11 cellular contexts compared by ENCODE assay signal in genomic region chr14:73833530-73834257, GRCh38. TPM values are rescaled to one million over a fixed set of nuclear protein-coding genes. Genes with fewer than 3 reads are reported as not detected.
A peak's percentile ranks its signal among the peaks of the same experiment; 100 is the strongest.
DNase-seq lines count a peak whose midpoint lies in the region; ATAC-seq and TF ChIP-seq lines count a peak whose summit lies in the region.
"Had no signal": no experiment of that assay in that cellular context is flagged by ENCODE, and none has a peak within 500 bp of the region (broad histone marks: within the 10 kb centered on the region; RNA-seq: fewer than 3 reads in every experiment).

No MANE protein-coding gene starts in this region.

- H3K4me1 Mint-ChIP-seq in activated T-helper 17 cell treated with anti-CD3 and anti-CD28 coated beads, Interleukin-2, amount 50 U/mL, for 72 hours, result peaks cover 12% of the 10 kb centered on the region

- no peaks in the 10 kb centered on the region for H3K27me3 Mint-ChIP-seq in activated T-helper 17 cell treated with anti-CD3 and anti-CD28 coated beads, Interleukin-2, amount 50 U/mL, for 72 hours

- no peak for TF ChIP-seq CTCF in PC-3 (conservative IDR thresholded peaks at IDR 0.05; ENCODE audit: low read depth, low read length)
- TF ChIP-seq CTCF in fibroblast of pulmonary artery (IDR thresholded peaks at IDR 0.05; ENCODE audit: low read length, missing control alignments), result no peak
- TF ChIP-seq CTCF in colonic mucosa (IDR thresholded peaks at IDR 0.05), result no peak

- no peak overlapping the region for H3K9ac ChIP-seq in PC-3 (ENCODE audit: low read length)
- no peak overlapping the region for H3K9ac ChIP-seq in colonic mucosa (ENCODE audit: low read depth in 2 of 2, low read length in 2 of 2)

- H3K4me3 ChIP-seq in PC-3 (ENCODE audit: low read length) (no peak overlapping the region), fibroblast of pulmonary artery (replicated peaks; ENCODE audit: low read depth, low read length) (no peak overlapping the region), colonic mucosa (no peak overlapping the region)

- no peaks in the 10 kb centered on the region for H3K79me2 ChIP-seq in PC-3 (ENCODE audit: low read length)

- no peaks in the 10 kb centered on the region for H4K20me1 ChIP-seq in PC-3 (ENCODE audit: low read length)

- CTCF ChIA-PET in PC-3 (lab: Charles Lee), result no interaction called here

- H3K36me3 ChIP-seq in PC-3 (ENCODE audit: low read depth, low read length) (no peaks in the 10 kb centered on the region), colonic mucosa (no peaks in the 10 kb centered on the region)

- H3K9me3 ChIP-seq in PC-3 (ENCODE audit: low read length) (no peaks in the 10 kb centered on the region), colonic mucosa (no peaks in the 10 kb centered on the region)

- H3K4me3 Mint-ChIP-seq in activated T-helper 17 cell treated with anti-CD3 and anti-CD28 coated beads, Interleukin-2, amount 50 U/mL, for 72 hours, result no peak overlapping the region
- H3K4me3 Mint-ChIP-seq: activated CD8-positive, alpha-beta T cell treated with anti-CD3 and anti-CD28 coated beads, Interleukin-2, amount 10 ng/mL, durations not matched to agents 7 days and 5 days; HFFc6 had no signal

- H3K9me2 ChIP-seq in PC-3 (replicated peaks; ENCODE audit: low read length), result no peaks in the 10 kb centered on the region

- POLR2A ChIA-PET in PC-3 (lab: Charles Lee; ENCODE audit: unreplicated experiment), result no interaction called here

- H3K27ac Mint-ChIP-seq in activated T-helper 17 cell treated with anti-CD3 and anti-CD28 coated beads, Interleukin-2, amount 50 U/mL, for 72 hours, result no peak overlapping the region
- H3K27ac Mint-ChIP-seq: activated CD8-positive, alpha-beta T cell treated with anti-CD3 and anti-CD28 coated beads, Interleukin-2, amount 10 ng/mL, durations not matched to agents 7 days and 5 days; HFFc6 had no signal

- DNase-seq in AG08395 (ENCODE audit: low spot score) (peak; percentile 49), PC-3 (no peak), fibroblast of pulmonary artery (ENCODE audit: low read depth) (peak; percentile 82), mucosa of gallbladder (ENCODE audit: low spot score) (peak; percentile 28), NCI-H1417 (lab: John Stamatoyannopoulos, UW) (no peak), colonic mucosa (no peak)
- DNase-seq: activated CD8-positive, alpha-beta T cell treated with anti-CD3 and anti-CD28 coated beads, Interleukin-2, amount 10 ng/mL, durations not matched to agents 7 days and 5 days; HFFc6; KBM-7 had no signal

- no peaks in the 10 kb centered on the region for H3K36me3 Mint-ChIP-seq in activated T-helper 17 cell treated with anti-CD3 and anti-CD28 coated beads, Interleukin-2, amount 50 U/mL, for 72 hours (ENCODE audit: low read depth)

- H3K9me3 Mint-ChIP-seq in activated T-helper 17 cell treated with anti-CD3 and anti-CD28 coated beads, Interleukin-2, amount 50 U/mL, for 72 hours, result no peaks in the 10 kb centered on the region
- H3K9me3 Mint-ChIP-seq: HFFc6 had no signal

- H3F3A ChIP-seq in PC-3 (ENCODE audit: low read length, unreplicated experiment), result no peaks in the 10 kb centered on the region

- peaks cover 13% of the 10 kb centered on the region; the same call in 1 of the 2 replicates for H3K4me1 ChIP-seq in PC-3 (ENCODE audit: insufficient read depth, low read length)
- no peaks in the 10 kb centered on the region for H3K4me1 ChIP-seq in colonic mucosa

- H3K4me2 ChIP-seq in PC-3 (ENCODE audit: low read length), result no peak overlapping the region

- H3K27ac ChIP-seq in PC-3 (ENCODE audit: low read length), result no peak overlapping the region
- H3K27ac ChIP-seq in colonic mucosa, result no peak overlapping the region

- ATAC-seq in PC-3 (no peak), HG02588 (IDR thresholded peaks at IDR 0.05; ENCODE audit: unreplicated experiment) (no peak)
- ATAC-seq in activated T-helper 17 cell treated with anti-CD3 and anti-CD28 coated beads, Interleukin-2, amount 50 U/mL, for 72 hours (replicated peaks), result no peak
- ATAC-seq: activated CD8-positive, alpha-beta T cell treated with anti-CD3 and anti-CD28 coated beads, Interleukin-2, amount 10 ng/mL, durations not matched to agents 7 days and 5 days had no signal

- 0 out of 2 replicates have a peak overlapping the region, but pooled peaks have one; percentile 33 for H2AFZ ChIP-seq in PC-3 (ENCODE audit: low read length)

- no TSS peak for BruUV-seq in PC-3 (replicated peaks; lab: Mats Ljungman, UMichigan)

- H3K27me3 ChIP-seq in PC-3 (ENCODE audit: low read length) (no peaks in the 10 kb centered on the region), colonic mucosa (no peaks in the 10 kb centered on the region)

- intact Hi-C loops in PC-3 (cut with micrococcal nuclease), result no loop called here
- intact Hi-C loops in colonic mucosa (cut with DNase I), result no loop called here

RNA-seq across cellular contexts. Expression of gene PTGR2, which starts 17.9 kb away (rescaled TPM):
- total RNA-seq in PC-3 (2014; rRNA removed) (6.2 and 7.9 TPM in 2 replicates), mucosa of gallbladder (13.4 TPM), colonic mucosa (10 to 100 TPM in 1 of 2 donors, 1 to 10 TPM in 1; 8.8 to 20.9 TPM)
- total RNA-seq in activated T-helper 17 cell treated with anti-CD3 and anti-CD28 coated beads, Interleukin-2, amount 50 U/mL, for 72 hours, result 10 to 100 TPM in 1 of 2 donors, 1 to 10 TPM in 1; 4.1 to 10.3 TPM

RNA-seq across cellular contexts. Expression of gene ZNF410, which starts 53.0 kb away (rescaled TPM):
- 44.9 and 46.8 TPM in 2 replicates for total RNA-seq in PC-3 (2014; rRNA removed)
- total RNA-seq in mucosa of gallbladder, result 39.1 TPM
- 10 to 100 TPM; 60.5 to 63.1 TPM for total RNA-seq in activated T-helper 17 cell treated with anti-CD3 and anti-CD28 coated beads, Interleukin-2, amount 50 U/mL, for 72 hours
- total RNA-seq in colonic mucosa, result 10 to 100 TPM; 37.8 to 38.7 TPM

Comparison
In these comparisons a context has a peak if more than half of its experiments do, and no peak if none do; other contexts are left out.
1. DNase-seq: peak in AG08395 (single experiment), fibroblast of pulmonary artery (single experiment) and mucosa of gallbladder (single experiment); none in PC-3 (single experiment), NCI-H1417 (0 of 3) and colonic mucosa (single experiment).